ENCODE assay signal across 1 cellular context in genomic region chr17:58307468-58308172, GRCh38.
TF ChIP-seq lines count a peak whose summit lies in the region.

No MANE protein-coding gene starts in this region.

TF ChIP-seq in H1, 55 proteins besides CTCF, POLR2A, EP300 and RAD21:
- TF ChIP-seq CTBP2 (IDR thresholded peaks at IDR 0.05; ENCODE audit: borderline replicate concordance, insufficient read depth, insufficient read length, low read length): no peak
- TF ChIP-seq TAF7 (optimal IDR thresholded peaks at IDR 0.05; ENCODE audit: borderline replicate concordance, low read depth, low read length): no peak
- TF ChIP-seq JUN (IDR thresholded peaks at IDR 0.05; ENCODE audit: low read depth, low read length): no peak
- TF ChIP-seq TBP (IDR thresholded peaks at IDR 0.05; ENCODE audit: low read depth, low read length): no peak
